In genomic region chr6:85612690-85613474, GRCh38 we compare ENCODE assay signal across 19 cellular contexts. TPM values are rescaled to one million over a fixed set of nuclear protein-coding genes. Genes with fewer than 3 reads are reported as not detected.
DNase-seq lines count a peak whose midpoint lies in the region; ATAC-seq, FAIRE-seq and TF ChIP-seq lines count a peak whose summit lies in the region.
"Had no signal": no experiment of that assay in that cellular context is flagged by ENCODE, and none has a peak within 500 bp of the region (broad histone marks: within the 10 kb centered on the region; RNA-seq: fewer than 3 reads in every experiment).

No MANE protein-coding gene starts in this region.

- no peak overlapping the region for H3K4me2 ChIP-seq in Karpas-422 (ENCODE audit: low read depth, low read length, poor library complexity, severe bottlenecking)

- no peaks in the 10 kb centered on the region for H3K4me1 Mint-ChIP-seq in activated T-cell treated with anti-CD3 and anti-CD28 coated beads, Interleukin-2, amount 50 U/mL, for 72 hours (ENCODE audit: low read depth)

- no peak overlapping the region for H3K4me3 ChIP-seq in body of pancreas
- H3K4me3 ChIP-seq in Karpas-422 (ENCODE audit: low read length) = no peak overlapping the region
- H3K4me3 ChIP-seq: Peyer's patch had no signal

- peak overlapping the region; percentile 88 for H3K27ac Mint-ChIP-seq in activated T-cell treated with anti-CD3 and anti-CD28 coated beads, Interleukin-2, amount 50 U/mL, for 72 hours

- no peaks in the 10 kb centered on the region for H3K9me3 ChIP-seq in body of pancreas
- no peaks in the 10 kb centered on the region for H3K9me3 ChIP-seq in Karpas-422 (ENCODE audit: low read length)
- H3K9me3 ChIP-seq: Peyer's patch had no signal

- H3K4me3 Mint-ChIP-seq in activated T-cell treated with anti-CD3 and anti-CD28 coated beads, Interleukin-2, amount 50 U/mL, for 72 hours = no peak overlapping the region

- WGBS in body of pancreas, 2 donors = 88 to 91% methylated on average over 4 of the region's 4 CpGs

- intact Hi-C loops in body of pancreas (cut with DNase I) = no loop called here

- no peak for TF ChIP-seq CTCF in body of pancreas (IDR thresholded peaks at IDR 0.05)

- ATAC-seq in activated T-cell treated with anti-CD3 and anti-CD28 coated beads, Interleukin-2, amount 50 U/mL, for 72 hours (replicated peaks in 1 of 2) = no peak
- ATAC-seq in body of pancreas (peak; percentile 75), GM21526 (IDR thresholded peaks at IDR 0.05; ENCODE audit: low FRiP score, unreplicated experiment) (no peak)

- peak overlapping the region in 2 of 4 donors; percentile 55 to 62 for H3K27ac ChIP-seq in body of pancreas
- no peak overlapping the region for H3K27ac ChIP-seq in Karpas-422 (ENCODE audit: low read length)
- H3K27ac ChIP-seq: Peyer's patch had no signal

- H3K27me3 Mint-ChIP-seq in activated T-cell treated with anti-CD3 and anti-CD28 coated beads, Interleukin-2, amount 50 U/mL, for 72 hours (ENCODE audit: low read depth) = no peaks in the 10 kb centered on the region

- H3K79me2 ChIP-seq in Karpas-422 (ENCODE audit: low read length) = peaks cover 68% of the 10 kb centered on the region

- no peak for DNase-seq in activated T-cell treated with anti-CD3 and anti-CD28 coated beads, Interleukin-2, amount 50 U/mL, for 72 hours
- DNase-seq in activated T-cell treated with anti-CD3 and anti-CD28 coated beads for 4 hours (no peak), GM12892 (ENCODE audit: insufficient read length) (no peak), body of pancreas (no peak), kidney tubule cell (ENCODE audit: low spot score) (peak; percentile 76), iPS-NIHi11 (ENCODE audit: low spot score) (no peak), Karpas-422 (no peak)
- DNase-seq: AML-193, DND-41, GDM1, NCI-H1417, NCI-H1930, NCI-H2171, NCI-H446 treated with DMSO at 0.1 percent for 48 hours, NCI-H774, Peyer's patch, SHP77 had no signal

- no peak overlapping the region for H3K9ac ChIP-seq in Karpas-422 (ENCODE audit: low read length)

- FAIRE-seq in GM12892 (lab: Jason Lieb, UNC) = no peak
- FAIRE-seq: H54 had no signal

- H3K9me3 Mint-ChIP-seq in activated T-cell treated with anti-CD3 and anti-CD28 coated beads, Interleukin-2, amount 50 U/mL, for 72 hours = no peaks in the 10 kb centered on the region

- no peaks in the 10 kb centered on the region for H3K9me2 ChIP-seq in Karpas-422 (replicated peaks; ENCODE audit: insufficient read depth, low read length)

- H2AFZ ChIP-seq in Karpas-422 (ENCODE audit: low read length) = no peak overlapping the region

- peak; percentile 21; the same call in 1 of the 2 replicates for TF ChIP-seq POLR2A in GM12892 (IDR thresholded peaks at IDR 0.05; ENCODE audit: low read depth, low read length)
- TF ChIP-seq POLR2A in body of pancreas (IDR thresholded peaks at IDR 0.05) = no peak

- H4K20me1 ChIP-seq in Karpas-422 (ENCODE audit: insufficient read depth, low read depth, low read length) = peaks cover 34% of the 10 kb centered on the region

- H3K36me3 Mint-ChIP-seq in activated T-cell treated with anti-CD3 and anti-CD28 coated beads, Interleukin-2, amount 50 U/mL, for 72 hours (ENCODE audit: insufficient read depth in 2 of 2) = peaks cover 8 to 27% of the 10 kb centered on the region in 2 donors

- H3K27me3 ChIP-seq in body of pancreas (no peaks in the 10 kb centered on the region), Karpas-422 (ENCODE audit: low read length) (no peaks in the 10 kb centered on the region)
- H3K27me3 ChIP-seq: Peyer's patch had no signal

- peaks cover 14% of the 10 kb centered on the region for H3K4me1 ChIP-seq in body of pancreas
- peaks cover 29% of the 10 kb centered on the region for H3K4me1 ChIP-seq in Karpas-422 (ENCODE audit: low read length)
- H3K4me1 ChIP-seq: Peyer's patch had no signal

- H3K36me3 ChIP-seq in body of pancreas (replicated peaks in 1 of 2; ENCODE audit: insufficient read depth in 1 of 2, low read depth in 2 of 2) = peaks cover 0 to 20% of the 10 kb centered on the region in 2 donors
- peaks cover 94% of the 10 kb centered on the region for H3K36me3 ChIP-seq in Karpas-422 (ENCODE audit: insufficient read depth, low read length)

RNA-seq across cellular contexts. Expression of gene SNX14, which starts 19.2 kb away (rescaled TPM):
- total RNA-seq in activated T-cell treated with anti-CD3 and anti-CD28 coated beads, Interleukin-2, amount 50 U/mL, for 72 hours = 10 to 100 TPM; 50.6 to 61.7 TPM
- polyA plus RNA-seq in GM12892 (2012; ENCODE audit: missing spikeins) = 70.1 TPM
- 10 to 100 TPM; 41.8 to 68.6 TPM for total RNA-seq in body of pancreas
- 93.1 and 153 TPM in 2 replicates for total RNA-seq in Karpas-422 (2014; rRNA removed; shearing (Covaris generic); ENCODE audit: low replicate concordance)

RNA-seq across cellular contexts. Expression of gene SYNCRIP, which starts 29.8 kb away (rescaled TPM):
- total RNA-seq in activated T-cell treated with anti-CD3 and anti-CD28 coated beads, Interleukin-2, amount 50 U/mL, for 72 hours = 10 to 100 TPM; 75.9 to 90.2 TPM
- polyA plus RNA-seq in GM12892 (2012; ENCODE audit: missing spikeins) = 95.0 TPM
- 10 to 100 TPM; 27.0 to 36.1 TPM for total RNA-seq in body of pancreas
- 73.4 and 99.4 TPM in 2 replicates for total RNA-seq in Karpas-422 (2014; rRNA removed; shearing (Covaris generic); ENCODE audit: low replicate concordance)
